ENCODE assay signal across 8 cellular contexts in the genomic region with DNA sequence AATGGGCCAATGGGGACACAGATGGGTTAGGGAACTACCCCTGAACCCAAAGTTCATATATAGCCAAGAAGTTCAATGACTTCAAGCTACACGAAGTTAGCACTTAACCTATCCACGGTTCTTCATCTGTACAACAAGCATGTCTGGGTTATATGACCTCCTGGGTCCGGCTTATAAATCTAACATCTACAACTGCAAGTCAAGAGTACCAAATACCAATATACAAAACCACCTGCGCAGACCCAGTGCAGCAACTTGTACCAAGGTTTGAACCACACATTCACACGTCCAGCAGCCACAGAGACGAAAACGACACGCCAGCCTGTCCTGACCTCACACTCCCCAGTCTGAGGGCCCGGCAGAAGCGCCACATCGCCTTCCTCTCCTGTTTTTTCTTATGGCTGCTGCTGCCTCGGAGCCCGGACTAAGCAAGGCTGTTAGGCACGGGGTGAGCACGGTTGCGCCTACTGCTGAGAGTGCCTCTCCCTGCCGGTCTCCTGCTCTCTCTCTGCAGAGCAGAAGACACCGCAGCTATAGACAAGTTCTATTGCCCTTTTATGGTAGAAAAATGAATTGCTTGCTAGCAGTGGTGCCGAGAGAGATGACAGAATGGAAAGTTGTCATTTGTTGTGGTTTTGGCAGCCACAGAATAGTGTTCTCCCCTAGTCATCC.
DNase-seq lines count a peak whose midpoint lies in the region; ATAC-seq and TF ChIP-seq lines count a peak whose summit lies in the region.

No MANE protein-coding gene starts in this region.

- H3K9ac ChIP-seq in DND-41 (ENCODE audit: low read depth, low read length): peak overlapping the region; percentile 50

- TF ChIP-seq CTCF in DND-41 (IDR thresholded peaks at IDR 0.05; ENCODE audit: borderline replicate concordance, extremely low read depth, low read length, poor library complexity, severe bottlenecking) (peak; percentile 4), Peyer's patch (IDR thresholded peaks at IDR 0.05) (no peak)

- H3K4me1 ChIP-seq in DND-41 (ENCODE audit: insufficient read depth, low read length) (peaks cover 31% of the 10 kb centered on the region), Peyer's patch (peaks cover 6 to 71% (median 29%) of the 10 kb centered on the region in 4 donors)

- H3K27me3 ChIP-seq in DND-41 (ENCODE audit: insufficient read depth, low read length, poor library complexity) (no peaks in the 10 kb centered on the region), Peyer's patch (no peaks in the 10 kb centered on the region)

- peak; percentile 16 to 22 for TF ChIP-seq POLR2A in Peyer's patch (IDR thresholded peaks at IDR 0.05)

- no peak overlapping the region for H2AFZ ChIP-seq in DND-41 (ENCODE audit: low read depth, low read length)

- H3K27ac ChIP-seq in DND-41 (ENCODE audit: low read length) (peak overlapping the region; percentile 90), Peyer's patch (peak overlapping the region; percentile 71 to 91 (median 80))

- no peaks in the 10 kb centered on the region for H3K9me3 ChIP-seq in DND-41 (ENCODE audit: insufficient read depth, low read length, severe bottlenecking)
- no peaks in the 10 kb centered on the region for H3K9me3 ChIP-seq in Peyer's patch

- peaks cover 26% of the 10 kb centered on the region for H4K20me1 ChIP-seq in DND-41 (ENCODE audit: insufficient read depth, low read length)

- H3K79me2 ChIP-seq in DND-41 (ENCODE audit: insufficient read depth, low read length): peaks cover 33% of the 10 kb centered on the region

- H3K36me3 ChIP-seq in DND-41 (ENCODE audit: insufficient read depth, low read length) (peaks cover 32% of the 10 kb centered on the region), Peyer's patch (no peaks in the 10 kb centered on the region)

- peak overlapping the region in 1 of 2 experiments; percentile 40; a peak in 2 of 4 replicates for H3K4me3 ChIP-seq in DND-41 (ENCODE audit: low read depth in 1 of 2, low read length in 2 of 2)
- peak overlapping the region; percentile 19 to 31 (median 25) for H3K4me3 ChIP-seq in Peyer's patch

- ATAC-seq in DND-41 (ENCODE audit: insufficient read depth, low read depth): peak; percentile 99
- ATAC-seq in GM21737 (IDR thresholded peaks at IDR 0.05; ENCODE audit: unreplicated experiment): peak; percentile 35

- H3K4me2 ChIP-seq in DND-41 (ENCODE audit: insufficient read depth, low read length): peak overlapping the region; percentile 58

- peak; percentile 83 for DNase-seq in DND-41
- DNase-seq in Peyer's patch: peak in 2 of 3 donors; percentile 72 to 77
- peak; percentile 72 for DNase-seq in activated naive CD4-positive, alpha-beta T cell treated with anti-CD3 and anti-CD28 coated beads, Interleukin-2, amount 50 U/mL, for 16 hours
- peak; percentile 88 for DNase-seq in iris pigment epithelial cell (ENCODE audit: low read depth)
- peak; percentile 75 for DNase-seq in stimulated activated CD4-positive, alpha-beta T cell treated with anti-CD3 and anti-CD28 coated beads, Interleukin-4, amount 100 ng/mL, for 24 hours
- no peak for DNase-seq in DMS 273 (lab: John Stamatoyannopoulos, UW; ENCODE audit: unreplicated experiment)
- no peak for DNase-seq in NCI-H2196 treated with DMSO at 0.1 percent for 48 hours (lab: John Stamatoyannopoulos, UW; ENCODE audit: unreplicated experiment)

Comparison
In these comparisons a context has a peak if more than half of its experiments do, and no peak if none do; other contexts are left out.
1. DNase-seq: peak in DND-41 (single experiment), Peyer's patch (2 of 3), activated naive CD4-positive, alpha-beta T cell treated with anti-CD3 and anti-CD28 coated beads, Interleukin-2, amount 50 U/mL, for 16 hours (single experiment), iris pigment epithelial cell (single experiment) and stimulated activated CD4-positive, alpha-beta T cell treated with anti-CD3 and anti-CD28 coated beads, Interleukin-4, amount 100 ng/mL, for 24 hours (single experiment); none in DMS 273 (single experiment) and NCI-H2196 treated with DMSO at 0.1 percent for 48 hours (single experiment).